ENCODE assay signal across 1 cellular context in genomic region chr12:39575498-39575875, GRCh38.
TF ChIP-seq lines count a peak whose summit lies in the region.

No MANE protein-coding gene starts in this region.

TF ChIP-seq in neural cell, 6 proteins besides CTCF, POLR2A, EP300 and RAD21 (continued from another document):
- no peak for TF ChIP-seq REST (IDR thresholded peaks at IDR 0.05; ENCODE audit: borderline replicate concordance)
- TF ChIP-seq EZH2 (IDR thresholded peaks at IDR 0.05; ENCODE audit: borderline replicate concordance, insufficient read depth, low read length, poor library complexity, severe bottlenecking) = no peak
- TF ChIP-seq TAF1 (IDR thresholded peaks at IDR 0.05; ENCODE audit: low read depth) = no peak
- no peak for TF ChIP-seq SMC3 (conservative IDR thresholded peaks at IDR 0.05; ENCODE audit: poor library complexity)
- TF ChIP-seq POLR2AphosphoS5 (IDR thresholded peaks at IDR 0.05) = no peak
TF ChIP-seq in neural cell: peak in this region for 0.
